Comparison of ENCODE assay signal across 8 cellular contexts in the genomic region with DNA sequence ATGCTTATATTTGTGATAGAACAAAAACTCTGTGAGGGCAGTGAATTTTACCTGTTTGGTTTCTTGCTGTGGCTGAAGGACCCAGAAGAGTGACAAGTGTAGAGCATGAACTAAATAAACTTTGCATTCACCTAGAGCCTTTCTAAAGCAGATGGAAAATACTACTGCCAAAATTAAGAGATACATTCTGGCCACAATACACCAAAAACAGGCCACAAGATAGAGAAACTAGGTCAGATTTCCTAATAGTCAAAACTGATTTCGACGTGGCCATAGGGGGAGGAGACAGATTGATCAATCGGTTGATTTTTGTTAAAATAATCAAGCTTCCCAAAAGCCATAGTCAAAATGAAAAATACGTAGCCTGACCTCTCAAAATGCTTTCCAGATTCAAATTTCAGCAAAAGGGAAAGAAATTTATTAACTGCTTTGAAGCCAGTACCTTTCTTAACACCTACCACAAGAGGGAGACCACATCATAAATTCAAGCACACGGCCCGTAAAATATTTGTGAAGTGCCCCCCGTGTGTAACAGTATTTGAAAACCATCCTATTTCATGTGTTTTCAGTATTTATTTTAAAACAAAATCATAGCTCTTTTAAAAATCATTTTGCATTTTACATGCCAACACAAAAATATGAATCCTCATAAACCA.
DNase-seq lines count a peak whose midpoint lies in the region; ATAC-seq and TF ChIP-seq lines count a peak whose summit lies in the region.

No MANE protein-coding gene starts in this region.

- POLR2A ChIA-PET in HEK293T (lab: Yijun Ruan, JAX), result no interaction called here
- POLR2A ChIA-PET in RWPE1 (lab: Yijun Ruan, JAX; ENCODE audit: low non-redundant PET), result no interaction called here

- no peaks in the 10 kb centered on the region for H3K4me1 ChIP-seq in ovary (ENCODE audit: insufficient read depth)

- no peaks in the 10 kb centered on the region for H3K36me3 Mint-ChIP-seq in CD14-positive monocyte

- TF ChIP-seq EP300 in ovary (IDR thresholded peaks at IDR 0.05), result no peak

- 26 to 32% (median 32%) methylated on average over 7 of the region's 7 CpGs for WGBS in ovary, 3 donors

- intact Hi-C loops in left ventricle myocardium superior (cut with micrococcal nuclease) (loop anchor here (2.0 kb wide), 1 partner anchor 131 kb away; no protein-coding TSS in a partner anchor), ovary (cut with DNase I) (no loop called here), CD14-positive monocyte (cut with micrococcal nuclease) (no loop called here)

- H3K4me3 ChIP-seq in AG09309 (ENCODE audit: control insufficient read depth, low read depth, low read length), result no peak overlapping the region
- no peak overlapping the region for H3K4me3 ChIP-seq in ovary

- peaks cover 4 to 9% (median 9%) of the 10 kb centered on the region in 3 donors for H3K27me3 Mint-ChIP-seq in CD14-positive monocyte (ENCODE audit: low read depth in 3 of 3)

- ATAC-seq in left ventricle myocardium superior (peak; percentile 68), HG03159 (IDR thresholded peaks at IDR 0.05; ENCODE audit: unreplicated experiment) (no peak), GM18520 (IDR thresholded peaks at IDR 0.05; ENCODE audit: unreplicated experiment) (no peak)

- no peaks in the 10 kb centered on the region for H3K9me3 ChIP-seq in ovary

- TF ChIP-seq POLR2A in ovary (IDR thresholded peaks at IDR 0.05), result no peak

- H3K27me3 ChIP-seq in ovary, result no peaks in the 10 kb centered on the region

- CTCF ChIA-PET in HEK293T (lab: Yijun Ruan, JAX) (interaction anchor here (0.6 to 1.9 kb wide), 5 partner anchors 10 to 136 kb away, joined by 3 to 20 read pairs (median 3); a partner anchor contains a TSS), RWPE1 (lab: Yijun Ruan, JAX) (interaction anchor here (0.6 to 1.5 kb wide), 9 partner anchors 14 to 729 kb away, joined by 3 to 7 read pairs (median 3); no protein-coding TSS in a partner anchor)

- H3K4me3 Mint-ChIP-seq in CD14-positive monocyte, result no peak overlapping the region

- no peaks in the 10 kb centered on the region for H3K9me3 Mint-ChIP-seq in CD14-positive monocyte

- H3K36me3 ChIP-seq in ovary, result no peaks in the 10 kb centered on the region

- peaks cover 7% of the 10 kb centered on the region for H3K4me1 Mint-ChIP-seq in CD14-positive monocyte

- TF ChIP-seq CTCF in AG09309 (IDR thresholded peaks at IDR 0.05; ENCODE audit: control insufficient read depth, insufficient read depth, low read depth, low read length, missing control alignments) (peak; percentile 34), RWPE1 (conservative IDR thresholded peaks at IDR 0.05; ENCODE audit: low read depth) (0 out of 2 replicates have a peak, but pooled peaks have one; percentile 3), ovary (IDR thresholded peaks at IDR 0.05) (no peak), CD14-positive monocyte (IDR thresholded peaks at IDR 0.05) (no peak)

- H3K27ac Mint-ChIP-seq in CD14-positive monocyte, result no peak overlapping the region

- H3K27ac ChIP-seq in RWPE1 (no peak overlapping the region), ovary (no peak overlapping the region)

- DNase-seq in AG09309 (ENCODE audit: low read depth) (no peak), HEK293T (ENCODE audit: extremely low spot score) (peak; percentile 7), RWPE1 (ENCODE audit: low spot score) (peak; percentile 10), left ventricle myocardium superior (no peak), ovary (no peak), CD14-positive monocyte (ENCODE audit: low spot score) (no peak)

TF ChIP-seq in HEK293T, 16 proteins besides CTCF, POLR2A, EP300 and RAD21:
- no peak for TF ChIP-seq SP1 (IDR thresholded peaks at IDR 0.05)
- TF ChIP-seq ELF4 (IDR thresholded peaks at IDR 0.05), result no peak
- TF ChIP-seq, protein P1, sequence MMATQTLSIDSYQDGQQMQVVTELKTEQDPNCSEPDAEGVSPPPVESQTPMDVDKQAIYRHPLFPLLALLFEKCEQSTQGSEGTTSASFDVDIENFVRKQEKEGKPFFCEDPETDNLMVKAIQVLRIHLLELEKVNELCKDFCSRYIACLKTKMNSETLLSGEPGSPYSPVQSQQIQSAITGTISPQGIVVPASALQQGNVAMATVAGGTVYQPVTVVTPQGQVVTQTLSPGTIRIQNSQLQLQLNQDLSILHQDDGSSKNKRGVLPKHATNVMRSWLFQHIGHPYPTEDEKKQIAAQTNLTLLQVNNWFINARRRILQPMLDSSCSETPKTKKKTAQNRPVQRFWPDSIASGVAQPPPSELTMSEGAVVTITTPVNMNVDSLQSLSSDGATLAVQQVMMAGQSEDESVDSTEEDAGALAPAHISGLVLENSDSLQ (IDR thresholded peaks at IDR 0.05), result no peak
- TF ChIP-seq LEF1 (IDR thresholded peaks at IDR 0.05; ENCODE audit: borderline replicate concordance), result no peak
- TF ChIP-seq ZNF384 (IDR thresholded peaks at IDR 0.05), result no peak
- no peak for TF ChIP-seq FOXA1 (IDR thresholded peaks at IDR 0.05)
- TF ChIP-seq HDGF (IDR thresholded peaks at IDR 0.05; ENCODE audit: borderline replicate concordance), result no peak
- TF ChIP-seq SUZ12 (IDR thresholded peaks at IDR 0.05), result no peak
- TF ChIP-seq TARDBP (IDR thresholded peaks at IDR 0.05), result no peak
- TF ChIP-seq NFRKB (IDR thresholded peaks at IDR 0.05), result no peak
- no peak for TF ChIP-seq FOXM1 (IDR thresholded peaks at IDR 0.05; ENCODE audit: borderline replicate concordance)
- TF ChIP-seq BHLHE40 (IDR thresholded peaks at IDR 0.05; ENCODE audit: borderline replicate concordance), result no peak
- TF ChIP-seq ARNT (IDR thresholded peaks at IDR 0.05), result no peak
- no peak for TF ChIP-seq L3MBTL2 (conservative IDR thresholded peaks at IDR 0.05)
- TF ChIP-seq CTBP1 (IDR thresholded peaks at IDR 0.05; ENCODE audit: borderline replicate concordance), result no peak
- no peak for TF ChIP-seq FOXK2 (IDR thresholded peaks at IDR 0.05)

Comparison
In these comparisons a context has a peak if more than half of its experiments do, and no peak if none do; other contexts are left out.
1. DNase-seq: peak in HEK293T (single experiment) and RWPE1 (single experiment); none in AG09309 (single experiment), left ventricle myocardium superior (single experiment), ovary (0 of 5) and CD14-positive monocyte (single experiment).
2. CTCF ChIP-seq: peak in AG09309 (single experiment) and RWPE1 (single experiment); none in ovary (0 of 3) and CD14-positive monocyte (single experiment).